Comparison of ENCODE assay signal across 8 cellular contexts in the genomic region with DNA sequence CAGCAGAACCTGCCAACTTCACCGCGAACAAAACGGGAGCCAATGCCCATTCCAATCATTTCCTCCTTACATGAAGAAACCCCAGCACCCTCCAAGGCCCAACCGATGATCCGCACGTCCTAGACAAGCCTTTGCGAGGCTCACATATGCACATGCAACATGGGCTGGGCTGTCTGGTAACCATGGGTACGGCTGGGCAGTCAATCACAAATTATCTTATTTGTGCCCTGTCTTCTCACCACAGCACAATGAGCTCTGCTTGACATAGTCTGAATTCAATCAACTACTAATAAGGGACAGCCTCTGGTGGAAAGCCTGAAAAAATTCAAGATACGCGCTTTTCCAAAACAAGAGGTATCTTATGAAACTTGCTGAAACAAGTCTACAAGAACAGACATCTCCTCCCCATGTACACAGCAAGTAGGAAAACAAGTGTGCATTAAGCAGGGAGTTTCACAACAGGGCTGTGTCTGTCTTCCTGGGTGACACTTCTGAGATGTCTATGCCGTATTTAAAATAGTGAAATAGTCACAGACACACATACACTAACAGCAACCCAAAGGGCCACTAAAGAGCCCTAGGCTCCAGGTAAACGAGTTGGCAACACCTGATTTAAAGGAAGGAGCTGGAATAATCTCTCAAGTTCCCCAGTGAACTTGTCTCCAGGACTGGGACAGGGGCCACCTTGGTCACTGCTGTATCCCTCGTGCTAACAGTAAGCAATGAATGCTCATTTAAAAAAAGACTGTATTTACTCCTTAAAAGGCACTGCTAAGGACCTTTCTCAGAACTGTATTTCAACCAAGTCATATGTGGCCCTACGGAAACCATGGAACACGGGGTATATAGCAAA. TPM values are rescaled to one million over a fixed set of nuclear protein-coding genes. Genes with fewer than 3 reads are reported as not detected.
DNase-seq lines count a peak whose midpoint lies in the region; ATAC-seq and TF ChIP-seq lines count a peak whose summit lies in the region.

No MANE protein-coding gene starts in this region.

- no peak for ATAC-seq in HG03565 (IDR thresholded peaks at IDR 0.05; ENCODE audit: unreplicated experiment)

- H3K4me3 ChIP-seq in adipocyte (ENCODE audit: low read length) (peak overlapping the region; percentile 93), stomach smooth muscle (ENCODE audit: low read length in 2 of 2) (peak overlapping the region; percentile 56 to 93)

- in situ Hi-C loops in Caki2 (cut with HindIII; ENCODE audit: low pct_unique_long_range_greater_than_20kb, low sequenced_read_pairs) = no loop called here

- H3K36me3 ChIP-seq in adipocyte (ENCODE audit: control insufficient read depth, insufficient read depth, low read length, severe bottlenecking) (no peaks in the 10 kb centered on the region), stomach smooth muscle (ENCODE audit: control insufficient read depth in 2 of 2, insufficient read depth in 2 of 2, low read length in 2 of 2) (no peaks in the 10 kb centered on the region)

- peak overlapping the region; percentile 99 for H3K9ac ChIP-seq in adipocyte (ENCODE audit: low read length)
- peak overlapping the region; percentile 95 for H3K9ac ChIP-seq in stomach smooth muscle (ENCODE audit: low read length in 2 of 2)

- H3K27ac ChIP-seq in stomach smooth muscle (ENCODE audit: low read length) = peak overlapping the region; percentile 89

- DNase-seq in Caki2 (ENCODE audit: low read depth) = peak; percentile 55
- peak; percentile 25 for DNase-seq in LHCN-M2 (ENCODE audit: low read depth)
- DNase-seq in adipocyte (ENCODE audit: low read depth) = peak; percentile 70
- DNase-seq in iris pigment epithelial cell (ENCODE audit: low read depth) = peak; percentile 58
- no peak for DNase-seq in NCI-H1092 treated with DMSO at 0.1 percent for 48 hours (lab: John Stamatoyannopoulos, UW)
- DNase-seq in GM10266 (ENCODE audit: extremely low spot score) = no peak

- no peaks in the 10 kb centered on the region for H3K9me3 ChIP-seq in adipocyte (ENCODE audit: control insufficient read depth, low read length)
- H3K9me3 ChIP-seq in stomach smooth muscle (ENCODE audit: control insufficient read depth in 2 of 2, low read length in 2 of 2) = no peaks in the 10 kb centered on the region

- TF ChIP-seq CTCF in GM10266 (IDR thresholded peaks at IDR 0.05; ENCODE audit: control insufficient read depth, insufficient read depth, low read depth, missing control alignments) = no peak

- H3K4me1 ChIP-seq in adipocyte (ENCODE audit: control insufficient read depth, insufficient read depth, low read length) (peaks cover 71% of the 10 kb centered on the region), stomach smooth muscle (ENCODE audit: control insufficient read depth, insufficient read depth, low read length) (peaks cover 61% of the 10 kb centered on the region)

- no peaks in the 10 kb centered on the region for H3K27me3 ChIP-seq in adipocyte (replicated peaks; ENCODE audit: control insufficient read depth, insufficient read depth, low read length)
- H3K27me3 ChIP-seq in stomach smooth muscle (ENCODE audit: control insufficient read depth in 1 of 2, insufficient read depth in 2 of 2, low read length in 2 of 2) = no peaks in the 10 kb centered on the region

RNA-seq across cellular contexts. Expression of gene DIDO1, which starts 1.5 kb away (rescaled TPM):
- total RNA-seq in Caki2 (2014; rRNA removed; shearing (Covaris generic); ENCODE audit: low replicate concordance) = 14.5 and 18.2 TPM in 2 replicates
- 29.0 and 33.1 TPM in 2 replicates for total RNA-seq in LHCN-M2 (2014; rRNA removed)
- 13.9 TPM for polyA plus RNA-seq in LHCN-M2 (2012)

RNA-seq across cellular contexts. Expression of gene GID8, which starts 13.2 kb away (rescaled TPM):
- total RNA-seq in Caki2 (2014; rRNA removed; shearing (Covaris generic); ENCODE audit: low replicate concordance) = 29.0 and 39.4 TPM in 2 replicates
- 20.3 and 23.5 TPM in 2 replicates for total RNA-seq in LHCN-M2 (2014; rRNA removed)
- 17.8 TPM for polyA plus RNA-seq in LHCN-M2 (2012)

RNA-seq across cellular contexts. Expression of gene SLC17A9, which starts 27.7 kb away (rescaled TPM):
- total RNA-seq in Caki2 (2014; rRNA removed; shearing (Covaris generic); ENCODE audit: low replicate concordance) = 4.5 and 5.5 TPM in 2 replicates
- total RNA-seq in LHCN-M2 (2014; rRNA removed) = not detected in 2 replicates
- not detected for polyA plus RNA-seq in LHCN-M2 (2012)

Comparison
In these comparisons a context has a peak if more than half of its experiments do, and no peak if none do; other contexts are left out.
1. DNase-seq: peak in Caki2 (single experiment), LHCN-M2 (single experiment), adipocyte (single experiment) and iris pigment epithelial cell (single experiment); none in NCI-H1092 treated with DMSO at 0.1 percent for 48 hours (single experiment) and GM10266 (single experiment).